Comparison of ENCODE assay signal across 13 cellular contexts in genomic region chr7:149776305-149776704, GRCh38. TPM values are rescaled to one million over a fixed set of nuclear protein-coding genes. Genes with fewer than 3 reads are reported as not detected.
DNase-seq lines count a peak whose midpoint lies in the region; ATAC-seq and TF ChIP-seq lines count a peak whose summit lies in the region.
"Had no signal": no experiment of that assay in that cellular context is flagged by ENCODE, and none has a peak within 500 bp of the region (broad histone marks: within the 10 kb centered on the region; RNA-seq: fewer than 3 reads in every experiment).

No MANE protein-coding gene starts in this region.

- H3K9ac ChIP-seq in PC-3 (ENCODE audit: low read length), result no peak overlapping the region
- H3K9ac ChIP-seq: neural progenitor cell had no signal

- H3K9me2 ChIP-seq in PC-3 (replicated peaks; ENCODE audit: low read length), result no peaks in the 10 kb centered on the region

- H3K4me1 ChIP-seq in PC-3 (ENCODE audit: insufficient read depth, low read length), result peaks cover 8% of the 10 kb centered on the region

- intact Hi-C loops in PC-3 (cut with micrococcal nuclease), result no loop called here

- H3K27ac ChIP-seq in C4-2B, result peak overlapping the region; percentile 36
- H3K27ac ChIP-seq in PC-3 (ENCODE audit: low read length), result no peak overlapping the region
- H3K27ac ChIP-seq: neural progenitor cell had no signal

- no peaks in the 10 kb centered on the region for H3K79me2 ChIP-seq in PC-3 (ENCODE audit: low read length)

- CTCF ChIA-PET in PC-3 (lab: Charles Lee), result interaction anchor here (0.6 kb wide), 1 partner anchor 29 kb away, joined by 3 read pairs; no protein-coding TSS in a partner anchor

- ATAC-seq in PC-3, result peak; percentile 65
- no peak for ATAC-seq in activated T-cell treated with anti-CD3 and anti-CD28 coated beads, Interleukin-2, amount 50 U/mL, for 4 hours
- ATAC-seq in natural killer cell treated with Interleukin-12 subunit alpha and Interleukin-12 subunit beta and Interleukin-15 and Interleukin-18, amount 100 ng/mL, for 72 hours, result no peak
- ATAC-seq: GM12878, T-helper 17 cell had no signal

- no peak overlapping the region for H3K27ac Mint-ChIP-seq in natural killer cell treated with Interleukin-12 subunit alpha and Interleukin-12 subunit beta and Interleukin-15 and Interleukin-18, amount 100 ng/mL, for 72 hours
- H3K27ac Mint-ChIP-seq: IgD-negative memory B cell, neural progenitor cell, T-helper 17 cell had no signal

- H3K4me3 ChIP-seq in PC-3 (ENCODE audit: low read length) (no peak overlapping the region), epithelial cell of esophagus (ENCODE audit: low read length) (no peak overlapping the region), MG63 (no peak overlapping the region)
- H3K4me3 ChIP-seq: GM12878, neural progenitor cell had no signal

- peaks cover 1% of the 10 kb centered on the region for H3K27me3 Mint-ChIP-seq in activated T-cell treated with anti-CD3 and anti-CD28 coated beads, Interleukin-2, amount 50 U/mL, for 4 hours (ENCODE audit: low read depth)
- H3K27me3 Mint-ChIP-seq in natural killer cell treated with Interleukin-12 subunit alpha and Interleukin-12 subunit beta and Interleukin-15 and Interleukin-18, amount 100 ng/mL, for 72 hours, result no peaks in the 10 kb centered on the region
- H3K27me3 Mint-ChIP-seq: IgD-negative memory B cell, T-helper 17 cell had no signal

- H3F3A ChIP-seq in PC-3 (ENCODE audit: low read length, unreplicated experiment), result no peaks in the 10 kb centered on the region

- peak overlapping the region; percentile 56 for H3K4me2 ChIP-seq in PC-3 (ENCODE audit: low read length)
- H3K4me2 ChIP-seq: neural progenitor cell had no signal

- H2AFZ ChIP-seq in PC-3 (ENCODE audit: low read length), result peak overlapping the region; percentile 48; the same call in 1 of the 2 replicates
- H2AFZ ChIP-seq: neural progenitor cell had no signal

- H3K4me3 Mint-ChIP-seq in activated T-cell treated with anti-CD3 and anti-CD28 coated beads, Interleukin-2, amount 50 U/mL, for 4 hours, result no peak overlapping the region
- H3K4me3 Mint-ChIP-seq in natural killer cell treated with Interleukin-12 subunit alpha and Interleukin-12 subunit beta and Interleukin-15 and Interleukin-18, amount 100 ng/mL, for 72 hours, result no peak overlapping the region
- H3K4me3 Mint-ChIP-seq: IgD-negative memory B cell, neural progenitor cell had no signal

- no peaks in the 10 kb centered on the region for H3K36me3 Mint-ChIP-seq in activated T-cell treated with anti-CD3 and anti-CD28 coated beads, Interleukin-2, amount 50 U/mL, for 4 hours (ENCODE audit: insufficient read depth)
- H3K36me3 Mint-ChIP-seq in natural killer cell treated with Interleukin-12 subunit alpha and Interleukin-12 subunit beta and Interleukin-15 and Interleukin-18, amount 100 ng/mL, for 72 hours, result no peaks in the 10 kb centered on the region
- H3K36me3 Mint-ChIP-seq: IgD-negative memory B cell, neural progenitor cell had no signal

- POLR2A ChIA-PET in PC-3 (lab: Charles Lee; ENCODE audit: unreplicated experiment), result no interaction called here

- no TSS peak for BruUV-seq in PC-3 (replicated peaks; lab: Mats Ljungman, UMichigan)

- no peaks in the 10 kb centered on the region for H4K20me1 ChIP-seq in PC-3 (ENCODE audit: low read length)

- H3K27me3 ChIP-seq in PC-3 (ENCODE audit: low read length) (no peaks in the 10 kb centered on the region), MG63 (no peaks in the 10 kb centered on the region)

- no peaks in the 10 kb centered on the region for H3K9me3 Mint-ChIP-seq in activated T-cell treated with anti-CD3 and anti-CD28 coated beads, Interleukin-2, amount 50 U/mL, for 4 hours
- no peaks in the 10 kb centered on the region for H3K9me3 Mint-ChIP-seq in natural killer cell treated with Interleukin-12 subunit alpha and Interleukin-12 subunit beta and Interleukin-15 and Interleukin-18, amount 100 ng/mL, for 72 hours
- H3K9me3 Mint-ChIP-seq: IgD-negative memory B cell, neural progenitor cell had no signal

- H3K36me3 ChIP-seq in PC-3 (ENCODE audit: low read depth, low read length) (no peaks in the 10 kb centered on the region), MG63 (no peaks in the 10 kb centered on the region)
- H3K36me3 ChIP-seq: neural progenitor cell had no signal

- no peaks in the 10 kb centered on the region for H3K9me3 ChIP-seq in PC-3 (ENCODE audit: low read length)
- no peaks in the 10 kb centered on the region for H3K9me3 ChIP-seq in MG63

- peaks cover 4% of the 10 kb centered on the region for H3K4me1 Mint-ChIP-seq in activated T-cell treated with anti-CD3 and anti-CD28 coated beads, Interleukin-2, amount 50 U/mL, for 4 hours (ENCODE audit: low read depth)
- peaks cover 4 to 12% of the 10 kb centered on the region in 2 donors for H3K4me1 Mint-ChIP-seq in natural killer cell treated with Interleukin-12 subunit alpha and Interleukin-12 subunit beta and Interleukin-15 and Interleukin-18, amount 100 ng/mL, for 72 hours (ENCODE audit: low read depth in 2 of 2)

- TF ChIP-seq CTCF in C4-2B (conservative IDR thresholded peaks at IDR 0.05), result no peak
- TF ChIP-seq CTCF in PC-3 (conservative IDR thresholded peaks at IDR 0.05; ENCODE audit: low read depth, low read length), result no peak
- TF ChIP-seq CTCF in epithelial cell of esophagus (IDR thresholded peaks at IDR 0.05; ENCODE audit: insufficient read depth, low read depth, low read length, missing control alignments), result no peak

- DNase-seq in PC-3 (peak; percentile 79), epithelial cell of esophagus (ENCODE audit: low read depth) (peak; percentile 11), medulla oblongata (ENCODE audit: extremely low spot score) (peak; percentile 34), MG63 (no peak), NCI-H1417 (lab: John Stamatoyannopoulos, UW) (no peak)
- no peak for DNase-seq in activated T-cell treated with anti-CD3 and anti-CD28 coated beads, Interleukin-2, amount 50 U/mL, for 4 hours
- no peak for DNase-seq in natural killer cell treated with Interleukin-12 subunit alpha and Interleukin-12 subunit beta and Interleukin-15 and Interleukin-18, amount 100 ng/mL, for 72 hours (ENCODE audit: low spot score)
- DNase-seq: NCI-H446 treated with DMSO at 0.1 percent for 48 hours, T-helper 17 cell had no signal

RNA-seq across cellular contexts. Expression of gene ZNF467, which starts 2.9 kb away (rescaled TPM):
- 4.1 and 6.3 TPM in 2 replicates for total RNA-seq in PC-3 (2014; rRNA removed)
- not detected in 2 replicates for total RNA-seq in MG63 (2014; rRNA removed; shearing (Covaris generic); ENCODE audit: low replicate concordance)
- under 1 TPM; 0.08 to 0.18 (median 0.16) TPM for total RNA-seq in activated T-cell treated with anti-CD3 and anti-CD28 coated beads, Interleukin-2, amount 50 U/mL, for 4 hours
- under 1 TPM; 0.10 to 0.28 TPM for total RNA-seq in natural killer cell treated with Interleukin-12 subunit alpha and Interleukin-12 subunit beta and Interleukin-15 and Interleukin-18, amount 100 ng/mL, for 72 hours
- total RNA-seq: GM12878 had no signal

Comparison
In these comparisons a context has a peak if more than half of its experiments do, and no peak if none do; other contexts are left out.
1. DNase-seq: peak in PC-3 (single experiment), epithelial cell of esophagus (single experiment) and medulla oblongata (single experiment); none in MG63 (single experiment), activated T-cell treated with anti-CD3 and anti-CD28 coated beads, Interleukin-2, amount 50 U/mL, for 4 hours (single experiment), natural killer cell treated with Interleukin-12 subunit alpha and Interleukin-12 subunit beta and Interleukin-15 and Interleukin-18, amount 100 ng/mL, for 72 hours (single experiment) and NCI-H1417 (0 of 3).